ENCODE assay signal across 11 cellular contexts in genomic region chr6:63464060-63464459, GRCh38.
"Had no signal": no experiment of that assay in that cellular context is flagged by ENCODE, and none has a peak within 500 bp of the region (broad histone marks: within the 10 kb centered on the region; RNA-seq: fewer than 3 reads in every experiment).

No MANE protein-coding gene starts in this region.

- H3K4me1 ChIP-seq: HAP-1 had no signal

- H2AFZ ChIP-seq: GM23248, GM23338 had no signal

- H3K27ac ChIP-seq: GM23248 had no signal

- FAIRE-seq: H1, H54 had no signal

- H3K4me2 ChIP-seq: GM23338 had no signal

- H3K4me3 ChIP-seq: GM23248, GM23338, HAP-1 had no signal

- H3K9me3 ChIP-seq: HAP-1 had no signal

- H3K9ac ChIP-seq: GM23248 had no signal

- ATAC-seq: GM23338, HCT116 had no signal

- H3K36me3 ChIP-seq: HAP-1 had no signal

- DNase-seq: GM23248, GOT3, H7, H9, HCEC 1CT, HFFc6 had no signal
